Comparison of ENCODE assay signal across 1 cellular context in the genomic region with DNA sequence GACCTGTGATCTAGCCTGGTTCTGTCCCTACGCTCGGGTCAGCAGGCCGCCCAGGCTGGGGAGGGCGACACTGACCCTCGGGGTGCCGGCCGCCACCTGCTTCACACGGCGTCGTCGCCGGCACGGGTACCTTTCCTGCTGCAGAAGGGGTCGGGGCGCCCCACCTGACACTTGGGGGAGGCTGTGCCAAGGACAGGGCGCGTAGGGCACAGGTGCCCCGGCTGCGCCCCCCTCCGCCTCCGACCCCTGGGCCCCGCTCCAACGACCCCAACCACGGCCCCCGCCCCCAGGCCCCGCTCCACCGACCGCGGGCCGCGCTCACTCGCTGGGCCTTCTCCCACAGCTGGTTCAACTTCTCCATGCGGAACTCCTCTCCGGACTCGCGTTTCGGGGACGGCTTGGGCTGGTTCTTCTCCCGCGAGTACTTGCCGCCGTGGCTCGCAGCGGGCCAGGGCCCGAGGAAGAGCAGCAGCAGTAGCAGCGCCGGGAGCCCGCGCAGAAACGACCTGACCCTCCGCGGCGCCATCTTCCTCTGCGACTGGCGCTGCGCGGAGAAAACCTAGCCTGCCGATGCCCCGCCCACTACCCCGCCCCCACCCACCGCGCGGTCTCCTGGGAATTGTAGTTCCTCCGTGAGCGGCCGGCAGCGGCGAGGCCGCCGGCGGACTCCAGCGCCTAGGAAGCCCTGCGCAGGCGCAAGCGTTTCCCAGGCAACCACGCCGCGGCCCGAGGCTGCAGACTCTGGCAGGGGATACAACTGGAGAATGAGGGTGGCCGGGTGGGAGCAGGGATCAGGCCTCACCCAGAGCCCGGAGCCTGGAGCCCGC.
TF ChIP-seq lines count a peak whose summit lies in the region.

A gene with protein sequence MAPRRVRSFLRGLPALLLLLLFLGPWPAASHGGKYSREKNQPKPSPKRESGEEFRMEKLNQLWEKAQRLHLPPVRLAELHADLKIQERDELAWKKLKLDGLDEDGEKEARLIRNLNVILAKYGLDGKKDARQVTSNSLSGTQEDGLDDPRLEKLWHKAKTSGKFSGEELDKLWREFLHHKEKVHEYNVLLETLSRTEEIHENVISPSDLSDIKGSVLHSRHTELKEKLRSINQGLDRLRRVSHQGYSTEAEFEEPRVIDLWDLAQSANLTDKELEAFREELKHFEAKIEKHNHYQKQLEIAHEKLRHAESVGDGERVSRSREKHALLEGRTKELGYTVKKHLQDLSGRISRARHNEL (minus strand): TSS at position 536 of the 827 bp plus-strand sequence. CDS start 10 bp downstream, at position 526.

TF ChIP-seq in HEK293, 187 proteins besides CTCF, POLR2A, EP300 and RAD21 (continued from another document and continues in another):
- TF ChIP-seq BCL11B (tag by site-specific recombination; IDR thresholded peaks at IDR 0.05; ENCODE audit: low read depth) (no peak), ZNF140 (tag by site-specific recombination; IDR thresholded peaks at IDR 0.05) (no peak), ZNF623 (tag by site-specific recombination; IDR thresholded peaks at IDR 0.05) (no peak), ZNF169 (tag by site-specific recombination; IDR thresholded peaks at IDR 0.05) (no peak), ZNF350 (tag by site-specific recombination; IDR thresholded peaks at IDR 0.05) (no peak), MEIS1 (CRISPR knock-in tag; IDR thresholded peaks at IDR 0.05; ENCODE audit: borderline replicate concordance) (no peak), ZNF239 (tag by site-specific recombination; IDR thresholded peaks at IDR 0.05) (no peak), ZNF354C (tag by site-specific recombination; IDR thresholded peaks at IDR 0.05; ENCODE audit: borderline replicate concordance, low read depth) (no peak), SP2 (tag by site-specific recombination; IDR thresholded peaks at IDR 0.05) (no peak), WT1 (tag by site-specific recombination; IDR thresholded peaks at IDR 0.05) (no peak), SP3 (tag by site-specific recombination; IDR thresholded peaks at IDR 0.05) (peak; percentile 88), ZNF426 (tag by site-specific recombination; IDR thresholded peaks at IDR 0.05) (no peak), GLI2 (tag by site-specific recombination; IDR thresholded peaks at IDR 0.05; ENCODE audit: borderline replicate concordance, low read depth) (no peak), ZNF292 (tag by site-specific recombination; IDR thresholded peaks at IDR 0.05; ENCODE audit: borderline replicate concordance, low read depth) (no peak), ZNF366 (tag by site-specific recombination; conservative IDR thresholded peaks at IDR 0.05) (no peak), ZBTB48 (tag by site-specific recombination; IDR thresholded peaks at IDR 0.05) (no peak), TCF7L2 (IDR thresholded peaks at IDR 0.05; ENCODE audit: borderline replicate concordance, low read depth, low read length) (no peak)
- TF ChIP-seq, protein P1, sequence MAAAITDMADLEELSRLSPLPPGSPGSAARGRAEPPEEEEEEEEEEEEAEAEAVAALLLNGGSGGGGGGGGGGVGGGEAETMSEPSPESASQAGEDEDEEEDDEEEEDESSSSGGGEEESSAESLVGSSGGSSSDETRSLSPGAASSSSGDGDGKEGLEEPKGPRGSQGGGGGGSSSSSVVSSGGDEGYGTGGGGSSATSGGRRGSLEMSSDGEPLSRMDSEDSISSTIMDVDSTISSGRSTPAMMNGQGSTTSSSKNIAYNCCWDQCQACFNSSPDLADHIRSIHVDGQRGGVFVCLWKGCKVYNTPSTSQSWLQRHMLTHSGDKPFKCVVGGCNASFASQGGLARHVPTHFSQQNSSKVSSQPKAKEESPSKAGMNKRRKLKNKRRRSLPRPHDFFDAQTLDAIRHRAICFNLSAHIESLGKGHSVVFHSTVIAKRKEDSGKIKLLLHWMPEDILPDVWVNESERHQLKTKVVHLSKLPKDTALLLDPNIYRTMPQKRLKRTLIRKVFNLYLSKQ (tag by site-specific recombination; IDR thresholded peaks at IDR 0.05; ENCODE audit: borderline replicate concordance): no peak
- TF ChIP-seq, protein P2, sequence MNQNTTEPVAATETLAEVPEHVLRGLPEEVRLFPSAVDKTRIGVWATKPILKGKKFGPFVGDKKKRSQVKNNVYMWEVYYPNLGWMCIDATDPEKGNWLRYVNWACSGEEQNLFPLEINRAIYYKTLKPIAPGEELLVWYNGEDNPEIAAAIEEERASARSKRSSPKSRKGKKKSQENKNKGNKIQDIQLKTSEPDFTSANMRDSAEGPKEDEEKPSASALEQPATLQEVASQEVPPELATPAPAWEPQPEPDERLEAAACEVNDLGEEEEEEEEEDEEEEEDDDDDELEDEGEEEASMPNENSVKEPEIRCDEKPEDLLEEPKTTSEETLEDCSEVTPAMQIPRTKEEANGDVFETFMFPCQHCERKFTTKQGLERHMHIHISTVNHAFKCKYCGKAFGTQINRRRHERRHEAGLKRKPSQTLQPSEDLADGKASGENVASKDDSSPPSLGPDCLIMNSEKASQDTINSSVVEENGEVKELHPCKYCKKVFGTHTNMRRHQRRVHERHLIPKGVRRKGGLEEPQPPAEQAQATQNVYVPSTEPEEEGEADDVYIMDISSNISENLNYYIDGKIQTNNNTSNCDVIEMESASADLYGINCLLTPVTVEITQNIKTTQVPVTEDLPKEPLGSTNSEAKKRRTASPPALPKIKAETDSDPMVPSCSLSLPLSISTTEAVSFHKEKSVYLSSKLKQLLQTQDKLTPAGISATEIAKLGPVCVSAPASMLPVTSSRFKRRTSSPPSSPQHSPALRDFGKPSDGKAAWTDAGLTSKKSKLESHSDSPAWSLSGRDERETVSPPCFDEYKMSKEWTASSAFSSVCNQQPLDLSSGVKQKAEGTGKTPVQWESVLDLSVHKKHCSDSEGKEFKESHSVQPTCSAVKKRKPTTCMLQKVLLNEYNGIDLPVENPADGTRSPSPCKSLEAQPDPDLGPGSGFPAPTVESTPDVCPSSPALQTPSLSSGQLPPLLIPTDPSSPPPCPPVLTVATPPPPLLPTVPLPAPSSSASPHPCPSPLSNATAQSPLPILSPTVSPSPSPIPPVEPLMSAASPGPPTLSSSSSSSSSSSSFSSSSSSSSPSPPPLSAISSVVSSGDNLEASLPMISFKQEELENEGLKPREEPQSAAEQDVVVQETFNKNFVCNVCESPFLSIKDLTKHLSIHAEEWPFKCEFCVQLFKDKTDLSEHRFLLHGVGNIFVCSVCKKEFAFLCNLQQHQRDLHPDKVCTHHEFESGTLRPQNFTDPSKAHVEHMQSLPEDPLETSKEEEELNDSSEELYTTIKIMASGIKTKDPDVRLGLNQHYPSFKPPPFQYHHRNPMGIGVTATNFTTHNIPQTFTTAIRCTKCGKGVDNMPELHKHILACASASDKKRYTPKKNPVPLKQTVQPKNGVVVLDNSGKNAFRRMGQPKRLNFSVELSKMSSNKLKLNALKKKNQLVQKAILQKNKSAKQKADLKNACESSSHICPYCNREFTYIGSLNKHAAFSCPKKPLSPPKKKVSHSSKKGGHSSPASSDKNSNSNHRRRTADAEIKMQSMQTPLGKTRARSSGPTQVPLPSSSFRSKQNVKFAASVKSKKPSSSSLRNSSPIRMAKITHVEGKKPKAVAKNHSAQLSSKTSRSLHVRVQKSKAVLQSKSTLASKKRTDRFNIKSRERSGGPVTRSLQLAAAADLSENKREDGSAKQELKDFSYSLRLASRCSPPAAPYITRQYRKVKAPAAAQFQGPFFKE (tag by site-specific recombination; IDR thresholded peaks at IDR 0.05; ENCODE audit: borderline replicate concordance): no peak
- TF ChIP-seq, protein P3, sequence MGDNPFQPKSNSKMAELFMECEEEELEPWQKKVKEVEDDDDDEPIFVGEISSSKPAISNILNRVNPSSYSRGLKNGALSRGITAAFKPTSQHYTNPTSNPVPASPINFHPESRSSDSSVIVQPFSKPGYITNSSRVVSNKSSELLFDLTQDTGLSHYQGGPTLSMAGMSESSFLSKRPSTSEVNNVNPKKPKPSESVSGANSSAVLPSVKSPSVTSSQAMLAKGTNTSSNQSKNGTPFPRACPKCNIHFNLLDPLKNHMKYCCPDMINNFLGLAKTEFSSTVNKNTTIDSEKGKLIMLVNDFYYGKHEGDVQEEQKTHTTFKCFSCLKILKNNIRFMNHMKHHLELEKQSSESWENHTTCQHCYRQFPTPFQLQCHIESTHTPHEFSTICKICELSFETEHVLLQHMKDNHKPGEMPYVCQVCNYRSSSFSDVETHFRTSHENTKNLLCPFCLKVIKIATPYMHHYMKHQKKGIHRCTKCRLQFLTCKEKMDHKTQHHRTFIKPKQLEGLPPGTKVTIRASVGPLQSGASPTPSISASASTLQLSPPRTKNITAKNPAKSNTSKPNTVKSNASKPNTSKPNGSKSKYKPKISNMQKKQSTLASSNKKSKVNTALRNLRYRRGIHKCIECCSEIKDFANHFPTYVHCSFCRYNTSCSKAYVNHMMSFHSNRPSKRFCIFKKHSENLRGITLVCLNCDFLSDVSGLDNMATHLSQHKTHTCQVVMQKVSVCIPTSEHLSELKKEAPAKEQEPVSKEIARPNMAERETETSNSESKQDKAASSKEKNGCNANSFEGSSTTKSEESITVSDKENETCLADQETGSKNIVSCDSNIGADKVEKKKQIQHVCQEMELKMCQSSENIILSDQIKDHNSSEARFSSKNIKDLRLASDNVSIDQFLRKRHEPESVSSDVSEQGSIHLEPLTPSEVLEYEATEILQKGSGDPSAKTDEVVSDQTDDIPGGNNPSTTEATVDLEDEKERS (tag by site-specific recombination; IDR thresholded peaks at IDR 0.05): no peak
- TF ChIP-seq, protein P4, sequence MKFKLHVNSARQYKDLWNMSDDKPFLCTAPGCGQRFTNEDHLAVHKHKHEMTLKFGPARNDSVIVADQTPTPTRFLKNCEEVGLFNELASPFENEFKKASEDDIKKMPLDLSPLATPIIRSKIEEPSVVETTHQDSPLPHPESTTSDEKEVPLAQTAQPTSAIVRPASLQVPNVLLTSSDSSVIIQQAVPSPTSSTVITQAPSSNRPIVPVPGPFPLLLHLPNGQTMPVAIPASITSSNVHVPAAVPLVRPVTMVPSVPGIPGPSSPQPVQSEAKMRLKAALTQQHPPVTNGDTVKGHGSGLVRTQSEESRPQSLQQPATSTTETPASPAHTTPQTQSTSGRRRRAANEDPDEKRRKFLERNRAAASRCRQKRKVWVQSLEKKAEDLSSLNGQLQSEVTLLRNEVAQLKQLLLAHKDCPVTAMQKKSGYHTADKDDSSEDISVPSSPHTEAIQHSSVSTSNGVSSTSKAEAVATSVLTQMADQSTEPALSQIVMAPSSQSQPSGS (tag by site-specific recombination; IDR thresholded peaks at IDR 0.05; ENCODE audit: low read depth): no peak
- TF ChIP-seq, protein P5, sequence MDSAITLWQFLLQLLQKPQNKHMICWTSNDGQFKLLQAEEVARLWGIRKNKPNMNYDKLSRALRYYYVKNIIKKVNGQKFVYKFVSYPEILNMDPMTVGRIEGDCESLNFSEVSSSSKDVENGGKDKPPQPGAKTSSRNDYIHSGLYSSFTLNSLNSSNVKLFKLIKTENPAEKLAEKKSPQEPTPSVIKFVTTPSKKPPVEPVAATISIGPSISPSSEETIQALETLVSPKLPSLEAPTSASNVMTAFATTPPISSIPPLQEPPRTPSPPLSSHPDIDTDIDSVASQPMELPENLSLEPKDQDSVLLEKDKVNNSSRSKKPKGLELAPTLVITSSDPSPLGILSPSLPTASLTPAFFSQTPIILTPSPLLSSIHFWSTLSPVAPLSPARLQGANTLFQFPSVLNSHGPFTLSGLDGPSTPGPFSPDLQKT (IDR thresholded peaks at IDR 0.05; ENCODE audit: borderline replicate concordance, low read depth, low read length): no peak
- TF ChIP-seq, protein P6, sequence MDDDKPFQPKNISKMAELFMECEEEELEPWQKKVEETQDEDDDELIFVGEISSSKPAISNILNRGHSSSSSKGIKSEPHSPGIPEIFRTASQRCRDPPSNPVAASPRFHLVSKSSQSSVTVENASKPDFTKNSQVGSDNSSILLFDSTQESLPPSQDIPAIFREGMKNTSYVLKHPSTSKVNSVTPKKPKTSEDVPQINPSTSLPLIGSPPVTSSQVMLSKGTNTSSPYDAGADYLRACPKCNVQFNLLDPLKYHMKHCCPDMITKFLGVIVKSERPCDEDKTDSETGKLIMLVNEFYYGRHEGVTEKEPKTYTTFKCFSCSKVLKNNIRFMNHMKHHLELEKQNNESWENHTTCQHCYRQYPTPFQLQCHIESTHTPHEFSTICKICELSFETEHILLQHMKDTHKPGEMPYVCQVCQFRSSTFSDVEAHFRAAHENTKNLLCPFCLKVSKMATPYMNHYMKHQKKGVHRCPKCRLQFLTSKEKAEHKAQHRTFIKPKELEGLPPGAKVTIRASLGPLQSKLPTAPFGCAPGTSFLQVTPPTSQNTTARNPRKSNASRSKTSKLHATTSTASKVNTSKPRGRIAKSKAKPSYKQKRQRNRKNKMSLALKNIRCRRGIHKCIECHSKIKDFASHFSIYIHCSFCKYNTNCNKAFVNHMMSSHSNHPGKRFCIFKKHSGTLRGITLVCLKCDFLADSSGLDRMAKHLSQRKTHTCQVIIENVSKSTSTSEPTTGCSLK (tag by site-specific recombination; IDR thresholded peaks at IDR 0.05): no peak
- TF ChIP-seq, protein P7, sequence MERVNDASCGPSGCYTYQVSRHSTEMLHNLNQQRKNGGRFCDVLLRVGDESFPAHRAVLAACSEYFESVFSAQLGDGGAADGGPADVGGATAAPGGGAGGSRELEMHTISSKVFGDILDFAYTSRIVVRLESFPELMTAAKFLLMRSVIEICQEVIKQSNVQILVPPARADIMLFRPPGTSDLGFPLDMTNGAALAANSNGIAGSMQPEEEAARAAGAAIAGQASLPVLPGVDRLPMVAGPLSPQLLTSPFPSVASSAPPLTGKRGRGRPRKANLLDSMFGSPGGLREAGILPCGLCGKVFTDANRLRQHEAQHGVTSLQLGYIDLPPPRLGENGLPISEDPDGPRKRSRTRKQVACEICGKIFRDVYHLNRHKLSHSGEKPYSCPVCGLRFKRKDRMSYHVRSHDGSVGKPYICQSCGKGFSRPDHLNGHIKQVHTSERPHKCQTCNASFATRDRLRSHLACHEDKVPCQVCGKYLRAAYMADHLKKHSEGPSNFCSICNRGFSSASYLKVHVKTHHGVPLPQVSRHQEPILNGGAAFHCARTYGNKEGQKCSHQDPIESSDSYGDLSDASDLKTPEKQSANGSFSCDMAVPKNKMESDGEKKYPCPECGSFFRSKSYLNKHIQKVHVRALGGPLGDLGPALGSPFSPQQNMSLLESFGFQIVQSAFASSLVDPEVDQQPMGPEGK (tag by site-specific recombination; IDR thresholded peaks at IDR 0.05): no peak; the same call in 1 of the 2 replicates
- TF ChIP-seq, protein P8, sequence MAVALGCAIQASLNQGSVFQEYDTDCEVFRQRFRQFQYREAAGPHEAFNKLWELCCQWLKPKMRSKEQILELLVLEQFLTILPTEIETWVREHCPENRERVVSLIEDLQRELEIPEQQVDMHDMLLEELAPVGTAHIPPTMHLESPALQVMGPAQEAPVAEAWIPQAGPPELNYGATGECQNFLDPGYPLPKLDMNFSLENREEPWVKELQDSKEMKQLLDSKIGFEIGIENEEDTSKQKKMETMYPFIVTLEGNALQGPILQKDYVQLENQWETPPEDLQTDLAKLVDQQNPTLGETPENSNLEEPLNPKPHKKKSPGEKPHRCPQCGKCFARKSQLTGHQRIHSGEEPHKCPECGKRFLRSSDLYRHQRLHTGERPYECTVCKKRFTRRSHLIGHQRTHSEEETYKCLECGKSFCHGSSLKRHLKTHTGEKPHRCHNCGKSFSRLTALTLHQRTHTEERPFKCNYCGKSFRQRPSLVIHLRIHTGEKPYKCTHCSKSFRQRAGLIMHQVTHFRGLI (tag by site-specific recombination; IDR thresholded peaks at IDR 0.05): no peak
